8 cellular contexts compared by ENCODE assay signal in the genomic region with DNA sequence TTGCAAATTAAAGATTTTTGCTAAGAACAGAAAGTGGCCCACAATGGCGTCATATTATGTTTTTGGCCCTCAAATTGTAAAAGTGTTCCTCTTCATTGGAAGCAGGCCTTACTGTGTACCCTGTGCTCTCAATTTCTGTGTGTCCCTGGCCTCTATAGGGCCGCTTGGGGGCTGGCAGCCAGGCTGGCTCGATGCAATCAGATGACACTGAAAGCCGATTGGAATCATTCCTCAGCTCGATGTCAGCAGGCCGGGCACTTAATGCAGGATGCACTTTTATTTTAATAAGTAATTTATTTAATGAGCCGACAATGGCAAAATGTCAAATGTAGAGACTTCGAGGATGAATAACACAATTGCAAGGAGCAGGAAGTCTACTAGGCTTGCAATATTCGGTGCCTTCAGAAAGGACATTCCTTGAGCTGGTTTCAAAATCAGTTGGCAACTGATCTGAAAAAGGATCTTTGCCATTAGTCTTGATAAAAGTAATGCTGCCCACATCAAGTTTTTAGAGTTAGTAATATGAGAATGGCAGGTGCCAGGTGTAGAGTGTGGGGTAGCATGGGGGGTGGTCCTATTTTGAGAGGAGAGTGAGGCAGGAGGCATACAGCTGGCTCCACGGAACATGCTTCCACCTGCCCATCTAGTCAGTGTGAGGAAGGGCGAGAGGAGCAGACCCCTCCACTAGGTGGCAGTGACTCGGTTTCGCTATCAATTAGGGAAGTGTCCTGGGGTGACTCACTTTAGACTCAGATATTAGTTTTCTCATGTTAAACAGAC.
DNase-seq lines count a peak whose midpoint lies in the region; ATAC-seq and TF ChIP-seq lines count a peak whose summit lies in the region.

No MANE protein-coding gene starts in this region.

- intact Hi-C loops in CD8-positive, alpha-beta T cell (cut with DNase I, micrococcal nuclease), result loop anchor here in 1 of 2 experiments (2.0 kb wide), 1 partner anchor 404 kb away; no protein-coding TSS in a partner anchor
- intact Hi-C loops in activated CD8-positive, alpha-beta T cell treated with anti-CD3 and anti-CD28 coated beads for 36 hours (cut with micrococcal nuclease), result no loop called here
- intact Hi-C loops in esophagus muscularis mucosa (cut with DNase I), result no loop called here

- DNase-seq in CD8-positive, alpha-beta T cell, result peak; percentile 6 to 60 (median 28)
- peak; percentile 73 to 83 for DNase-seq in NOMO-1 (lab: John Stamatoyannopoulos, UW; ENCODE audit: unreplicated experiment in 2 of 2)
- peak; percentile 73 for DNase-seq in activated CD8-positive, alpha-beta T cell treated with anti-CD3 and anti-CD28 coated beads for 36 hours
- no peak for DNase-seq in esophagus muscularis mucosa (ENCODE audit: extremely low spot score)
- peak; percentile 89 for DNase-seq in osteoblast (ENCODE audit: insufficient read length, low spot score, missing footprints)
- DNase-seq in DMS79 (lab: John Stamatoyannopoulos, UW), result no peak

- no peaks in the 10 kb centered on the region for H3K9me3 Mint-ChIP-seq in CD8-positive, alpha-beta T cell
- H3K9me3 Mint-ChIP-seq in activated CD8-positive, alpha-beta T cell treated with anti-CD3 and anti-CD28 coated beads for 36 hours, result no peaks in the 10 kb centered on the region

- peak overlapping the region; percentile 6 for H3K4me2 ChIP-seq in osteoblast (ENCODE audit: insufficient read depth, low read length)

- no peaks in the 10 kb centered on the region for H3K27me3 ChIP-seq in CD8-positive, alpha-beta T cell (ENCODE audit: insufficient read depth, low read length)
- H3K27me3 ChIP-seq in esophagus muscularis mucosa, result no peaks in the 10 kb centered on the region
- H3K27me3 ChIP-seq in osteoblast (ENCODE audit: insufficient read depth, low read length), result peaks cover 6% of the 10 kb centered on the region

- WGBS in esophagus muscularis mucosa, result 73% methylated on average over 13 of the region's 13 CpGs

- no peak overlapping the region for H3K27ac Mint-ChIP-seq in CD8-positive, alpha-beta T cell
- no peak overlapping the region for H3K27ac Mint-ChIP-seq in activated CD8-positive, alpha-beta T cell treated with anti-CD3 and anti-CD28 coated beads for 36 hours

- no peaks in the 10 kb centered on the region for H4K20me1 ChIP-seq in osteoblast (ENCODE audit: insufficient read depth, low read length)

- H3K4me3 ChIP-seq in CD8-positive, alpha-beta T cell (ENCODE audit: low read depth, low read length), result no peak overlapping the region
- H3K4me3 ChIP-seq in esophagus muscularis mucosa (no peak overlapping the region), osteoblast (ENCODE audit: insufficient read depth, low read length) (no peak overlapping the region)

- H3K27me3 Mint-ChIP-seq in CD8-positive, alpha-beta T cell (ENCODE audit: low read depth), result peaks cover 15% of the 10 kb centered on the region
- H3K27me3 Mint-ChIP-seq in activated CD8-positive, alpha-beta T cell treated with anti-CD3 and anti-CD28 coated beads for 36 hours, result peaks cover 11% of the 10 kb centered on the region

- CTCF ChIA-PET in CD8-positive, alpha-beta T cell (lab: Charles Lee), result interaction anchor here (0.6 to 2.8 kb wide), 7 partner anchors 10 to 404 kb away, joined by 3 to 14 read pairs (median 5); no protein-coding TSS in a partner anchor
- CTCF ChIA-PET in activated CD8-positive, alpha-beta T cell treated with anti-CD3 and anti-CD28 coated beads for 36 hours (lab: Charles Lee), result interaction anchor here (0.6 to 2.4 kb wide), 25 partner anchors 10 to 404 kb away, joined by 3 to 13 read pairs (median 3); no protein-coding TSS in a partner anchor

- no peaks in the 10 kb centered on the region for H3K79me2 ChIP-seq in osteoblast (ENCODE audit: insufficient read depth, low read length)

- no peak for TF ChIP-seq POLR2A in esophagus muscularis mucosa (IDR thresholded peaks at IDR 0.05; ENCODE audit: low read depth)

- H3K4me1 Mint-ChIP-seq in CD8-positive, alpha-beta T cell (ENCODE audit: low read depth), result peaks cover 3% of the 10 kb centered on the region
- peaks cover 5% of the 10 kb centered on the region for H3K4me1 Mint-ChIP-seq in activated CD8-positive, alpha-beta T cell treated with anti-CD3 and anti-CD28 coated beads for 36 hours (ENCODE audit: low read depth)

- H2AFZ ChIP-seq in osteoblast (ENCODE audit: low read length), result no peak overlapping the region

- peak; percentile 74 for ATAC-seq in CD8-positive, alpha-beta T cell
- peak; percentile 100 for ATAC-seq in GM19324 (IDR thresholded peaks at IDR 0.05; ENCODE audit: low FRiP score, unreplicated experiment)
- ATAC-seq in HG03159 (IDR thresholded peaks at IDR 0.05; ENCODE audit: unreplicated experiment), result peak; percentile 100
- ATAC-seq in activated CD8-positive, alpha-beta T cell treated with anti-CD3 and anti-CD28 coated beads for 36 hours, result peak; percentile 100

- no peaks in the 10 kb centered on the region for H3K36me3 ChIP-seq in CD8-positive, alpha-beta T cell (ENCODE audit: insufficient read depth, low read length)
- H3K36me3 ChIP-seq in esophagus muscularis mucosa (no peaks in the 10 kb centered on the region), osteoblast (ENCODE audit: insufficient read depth, low read length) (no peaks in the 10 kb centered on the region)

- POLR2A ChIA-PET in CD8-positive, alpha-beta T cell (lab: Charles Lee), result no interaction called here
- POLR2A ChIA-PET in activated CD8-positive, alpha-beta T cell treated with anti-CD3 and anti-CD28 coated beads for 36 hours (lab: Charles Lee), result interaction anchor here (1.7 kb wide), 1 partner anchor 62 kb away, joined by 4 read pairs; no protein-coding TSS in a partner anchor

- no peaks in the 10 kb centered on the region for H3K36me3 Mint-ChIP-seq in CD8-positive, alpha-beta T cell
- no peaks in the 10 kb centered on the region for H3K36me3 Mint-ChIP-seq in activated CD8-positive, alpha-beta T cell treated with anti-CD3 and anti-CD28 coated beads for 36 hours (ENCODE audit: low read depth)

- TF ChIP-seq EP300 in esophagus muscularis mucosa (IDR thresholded peaks at IDR 0.05), result no peak

- H3K27ac ChIP-seq in CD8-positive, alpha-beta T cell (ENCODE audit: low read depth, low read length), result no peak overlapping the region
- H3K27ac ChIP-seq in esophagus muscularis mucosa (replicated peaks in 1 of 4) (no peak overlapping the region), osteoblast (ENCODE audit: low read depth, low read length) (no peak overlapping the region)

- H3K9me3 ChIP-seq in CD8-positive, alpha-beta T cell (ENCODE audit: low read length), result no peaks in the 10 kb centered on the region
- no peaks in the 10 kb centered on the region for H3K9me3 ChIP-seq in esophagus muscularis mucosa
- no peaks in the 10 kb centered on the region for H3K9me3 ChIP-seq in osteoblast (ENCODE audit: low read depth, low read length)

- peak; percentile 46 for TF ChIP-seq CTCF in CD8-positive, alpha-beta T cell (IDR thresholded peaks at IDR 0.05)
- peak; percentile 69 for TF ChIP-seq CTCF in activated CD8-positive, alpha-beta T cell treated with anti-CD3 and anti-CD28 coated beads for 36 hours (IDR thresholded peaks at IDR 0.05)
- peak in 2 of 3 experiments; percentile 16 to 44 for TF ChIP-seq CTCF in esophagus muscularis mucosa (IDR thresholded peaks at IDR 0.05)
- peak; percentile 78 for TF ChIP-seq CTCF in osteoblast (IDR thresholded peaks at IDR 0.05; ENCODE audit: extremely low read depth, low read depth, low read length)

- H3K4me1 ChIP-seq in CD8-positive, alpha-beta T cell (ENCODE audit: insufficient read depth, low read length), result peaks cover 4% of the 10 kb centered on the region
- H3K4me1 ChIP-seq in esophagus muscularis mucosa (peaks cover 0 to 10% (median 3%) of the 10 kb centered on the region in 4 donors), osteoblast (ENCODE audit: insufficient read depth, low read length) (no peaks in the 10 kb centered on the region)

- H3K4me3 Mint-ChIP-seq in CD8-positive, alpha-beta T cell, result no peak overlapping the region
- no peak overlapping the region for H3K4me3 Mint-ChIP-seq in activated CD8-positive, alpha-beta T cell treated with anti-CD3 and anti-CD28 coated beads for 36 hours

Comparison
In these comparisons a context has a peak if more than half of its experiments do, and no peak if none do; other contexts are left out.
1. DNase-seq: peak in CD8-positive, alpha-beta T cell (7 of 7), NOMO-1 (2 of 2), activated CD8-positive, alpha-beta T cell treated with anti-CD3 and anti-CD28 coated beads for 36 hours (single experiment) and osteoblast (single experiment); none in esophagus muscularis mucosa (single experiment) and DMS79 (single experiment).
2. Peak in every context shown above with its lines, with median percentiles within 50 percentile points of each other: ATAC-seq and CTCF ChIP-seq.